20 cellular contexts compared by ENCODE assay signal in the genomic region with DNA sequence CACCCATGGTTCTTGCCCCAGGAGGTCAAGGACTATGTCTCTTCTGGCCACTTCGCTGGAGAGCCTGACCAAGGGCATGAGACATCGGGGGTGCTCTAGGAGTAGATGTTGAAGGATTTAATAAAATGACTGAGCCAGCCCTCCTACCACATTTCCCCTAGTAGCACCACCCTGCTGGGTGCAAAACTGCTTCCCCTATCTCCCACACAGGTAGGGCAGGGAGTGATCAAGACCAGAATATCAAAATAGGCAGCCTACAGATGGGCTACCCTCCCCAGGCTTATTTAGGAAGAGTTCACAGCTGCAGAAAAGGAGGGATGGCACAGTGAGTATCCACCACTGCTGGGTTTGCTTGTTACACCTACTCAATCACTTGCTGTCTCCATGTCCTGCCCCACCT.
"Had no signal": no experiment of that assay in that cellular context is flagged by ENCODE, and none has a peak within 500 bp of the region (broad histone marks: within the 10 kb centered on the region; RNA-seq: fewer than 3 reads in every experiment).

No MANE protein-coding gene starts in this region.

- H3K27ac Mint-ChIP-seq: immature natural killer cell; naive B cell; stimulated activated naive B cell treated with anti-CD40 and anti-IgM and Interleukin-4, amounts not matched to agents 10 μg/mL and 1 μg/mL and 100 μg/mL, for 72 hours; stimulated activated naive CD8-positive, alpha-beta T cell treated with anti-CD3 and anti-CD28 coated beads, Interleukin-15, amount 100 ng/mL, for 72 hours had no signal

- H3K27me3 ChIP-seq: esophagus muscularis mucosa, gastroesophageal sphincter, left lung, sigmoid colon, tibial artery, upper lobe of right lung had no signal

- H3K79me2 ChIP-seq: parathyroid adenoma had no signal

- H3K4me1 ChIP-seq: left lung, parathyroid adenoma, upper lobe of right lung had no signal

- H3K36me3 Mint-ChIP-seq: immature natural killer cell; naive B cell; stimulated activated naive B cell treated with anti-CD40 and anti-IgM and Interleukin-4, amounts not matched to agents 10 μg/mL and 1 μg/mL and 100 μg/mL, for 72 hours had no signal

- H3K4me1 Mint-ChIP-seq: immature natural killer cell; naive B cell; stimulated activated naive B cell treated with anti-CD40 and anti-IgM and Interleukin-4, amounts not matched to agents 10 μg/mL and 1 μg/mL and 100 μg/mL, for 72 hours; stimulated activated naive CD8-positive, alpha-beta T cell treated with anti-CD3 and anti-CD28 coated beads, Interleukin-15, amount 100 ng/mL, for 72 hours had no signal

- H3K9me3 ChIP-seq: esophagus muscularis mucosa, gastroesophageal sphincter, left lung, sigmoid colon, tibial artery, upper lobe of right lung had no signal

- H3K9ac ChIP-seq: parathyroid adenoma had no signal

- H3K4me3 Mint-ChIP-seq: immature natural killer cell; nephron; stimulated activated naive B cell treated with anti-CD40 and anti-IgM and Interleukin-4, amounts not matched to agents 10 μg/mL and 1 μg/mL and 100 μg/mL, for 72 hours; stimulated activated naive CD8-positive, alpha-beta T cell treated with anti-CD3 and anti-CD28 coated beads, Interleukin-15, amount 100 ng/mL, for 72 hours had no signal

- H3K27ac ChIP-seq: coronary artery, esophagus muscularis mucosa, gastroesophageal sphincter, left lung, parathyroid adenoma, tibial artery, upper lobe of right lung had no signal

- DNase-seq: caudate nucleus; effector CD8-positive, alpha-beta T cell; glutamatergic neuron; immature natural killer cell; left lung; mesenchymal stem cell; naive B cell; occipital lobe; sigmoid colon; stimulated activated CD4-positive, alpha-beta T cell treated with anti-CD3 and anti-CD28 coated beads, Interleukin-2, amount 100 ng/mL, for 24 hours; stimulated activated CD4-positive, alpha-beta T cell treated with anti-CD3 and anti-CD28 coated beads, Interleukin-4, amount 100 ng/mL, for 4 hours; stimulated activated naive B cell treated with anti-CD40 and anti-IgM and Interleukin-4, amounts not matched to agents 10 μg/mL and 1 μg/mL and 100 μg/mL, for 72 hours; stimulated activated naive CD8-positive, alpha-beta T cell treated with anti-CD3 and anti-CD28 coated beads, Interleukin-15, amount 100 ng/mL, for 72 hours; tibial artery; upper lobe of right lung had no signal

- H2AFZ ChIP-seq: parathyroid adenoma had no signal

- H3K9me3 Mint-ChIP-seq: nephron had no signal
